In the genomic region with DNA sequence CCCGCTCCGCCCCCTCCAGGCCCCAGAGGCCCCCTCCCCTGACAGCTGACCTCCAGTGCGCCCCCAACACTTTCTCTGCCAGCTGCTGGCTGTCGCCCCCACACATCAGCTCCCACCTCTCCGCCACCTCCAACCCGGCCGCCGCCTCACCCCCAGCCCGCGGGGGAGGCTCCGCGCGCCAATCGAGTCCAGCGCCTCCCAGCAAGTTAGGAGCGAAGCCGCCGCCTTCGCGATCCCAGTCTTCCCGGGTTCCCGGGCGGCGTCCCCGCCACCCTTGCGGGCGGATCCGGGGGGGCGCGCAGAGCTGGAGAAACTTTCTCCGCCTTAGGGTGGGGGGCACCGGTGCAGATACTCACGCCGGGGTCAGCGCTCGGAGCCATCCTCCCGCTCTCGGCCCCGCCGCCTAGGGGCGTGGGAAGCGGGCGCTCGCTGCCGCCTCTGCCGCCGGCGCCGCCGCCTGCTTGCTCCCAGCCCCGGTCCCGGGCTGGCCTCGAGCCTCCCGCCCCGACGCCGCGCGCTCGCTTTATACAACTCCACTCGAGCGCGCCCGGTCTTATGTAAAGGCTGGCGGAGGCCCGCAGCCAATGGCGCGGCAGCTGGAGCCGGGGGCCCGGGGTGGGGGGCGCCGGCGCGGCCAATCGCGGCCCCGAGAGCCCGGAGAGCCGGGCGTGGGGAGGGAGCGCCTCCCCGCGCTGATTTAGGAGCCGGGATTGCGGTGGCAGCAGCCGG, we compare ENCODE assay signal across 1 cellular context.
TF ChIP-seq lines count a peak whose summit lies in the region.

A gene with protein sequence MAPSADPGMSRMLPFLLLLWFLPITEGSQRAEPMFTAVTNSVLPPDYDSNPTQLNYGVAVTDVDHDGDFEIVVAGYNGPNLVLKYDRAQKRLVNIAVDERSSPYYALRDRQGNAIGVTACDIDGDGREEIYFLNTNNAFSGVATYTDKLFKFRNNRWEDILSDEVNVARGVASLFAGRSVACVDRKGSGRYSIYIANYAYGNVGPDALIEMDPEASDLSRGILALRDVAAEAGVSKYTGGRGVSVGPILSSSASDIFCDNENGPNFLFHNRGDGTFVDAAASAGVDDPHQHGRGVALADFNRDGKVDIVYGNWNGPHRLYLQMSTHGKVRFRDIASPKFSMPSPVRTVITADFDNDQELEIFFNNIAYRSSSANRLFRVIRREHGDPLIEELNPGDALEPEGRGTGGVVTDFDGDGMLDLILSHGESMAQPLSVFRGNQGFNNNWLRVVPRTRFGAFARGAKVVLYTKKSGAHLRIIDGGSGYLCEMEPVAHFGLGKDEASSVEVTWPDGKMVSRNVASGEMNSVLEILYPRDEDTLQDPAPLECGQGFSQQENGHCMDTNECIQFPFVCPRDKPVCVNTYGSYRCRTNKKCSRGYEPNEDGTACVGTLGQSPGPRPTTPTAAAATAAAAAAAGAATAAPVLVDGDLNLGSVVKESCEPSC (minus strand): TSS at position 529 of the 729 bp plus-strand sequence. CDS start 149 bp downstream, at position 380.

TF ChIP-seq in IMR-90, 13 proteins besides CTCF, POLR2A, EP300 and RAD21 (continued from another document):
- TF ChIP-seq, protein P1, sequence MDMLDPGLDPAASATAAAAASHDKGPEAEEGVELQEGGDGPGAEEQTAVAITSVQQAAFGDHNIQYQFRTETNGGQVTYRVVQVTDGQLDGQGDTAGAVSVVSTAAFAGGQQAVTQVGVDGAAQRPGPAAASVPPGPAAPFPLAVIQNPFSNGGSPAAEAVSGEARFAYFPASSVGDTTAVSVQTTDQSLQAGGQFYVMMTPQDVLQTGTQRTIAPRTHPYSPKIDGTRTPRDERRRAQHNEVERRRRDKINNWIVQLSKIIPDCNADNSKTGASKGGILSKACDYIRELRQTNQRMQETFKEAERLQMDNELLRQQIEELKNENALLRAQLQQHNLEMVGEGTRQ (IDR thresholded peaks at IDR 0.05; ENCODE audit: low read depth, low read length) = no peak
- TF ChIP-seq CHD1 (IDR thresholded peaks at IDR 0.05; ENCODE audit: low read depth, low read length) = no peak
